Comparison of ENCODE assay signal across 1 cellular context in genomic region chr3:157390713-157391515, GRCh38.
TF ChIP-seq lines count a peak whose summit lies in the region.

No MANE protein-coding gene starts in this region.

TF ChIP-seq in IMR-90, 13 proteins besides CTCF, POLR2A, EP300 and RAD21:
- TF ChIP-seq BHLHE40 (IDR thresholded peaks at IDR 0.05; ENCODE audit: low read depth, low read length) (no peak), CEBPB (IDR thresholded peaks at IDR 0.05; ENCODE audit: low read depth, low read length) (no peak), SMC3 (IDR thresholded peaks at IDR 0.05; ENCODE audit: low read depth, low read length) (no peak), RCOR1 (IDR thresholded peaks at IDR 0.05; ENCODE audit: insufficient replicate concordance, low read length) (no peak), MXI1 (IDR thresholded peaks at IDR 0.05; ENCODE audit: borderline replicate concordance, low read depth, low read length) (no peak), MAFK (IDR thresholded peaks at IDR 0.05; ENCODE audit: low read depth, low read length) (no peak), NFE2L2 (IDR thresholded peaks at IDR 0.05; ENCODE audit: low read depth, low read length) (no peak), RFX5 (IDR thresholded peaks at IDR 0.05; ENCODE audit: low read depth, low read length) (no peak), MAZ (IDR thresholded peaks at IDR 0.05; ENCODE audit: borderline replicate concordance, low read depth, low read length) (no peak), CHD1 (IDR thresholded peaks at IDR 0.05; ENCODE audit: low read depth, low read length) (no peak), FOS (IDR thresholded peaks at IDR 0.05; ENCODE audit: low read depth, low read length) (no peak)
- TF ChIP-seq, protein P1, sequence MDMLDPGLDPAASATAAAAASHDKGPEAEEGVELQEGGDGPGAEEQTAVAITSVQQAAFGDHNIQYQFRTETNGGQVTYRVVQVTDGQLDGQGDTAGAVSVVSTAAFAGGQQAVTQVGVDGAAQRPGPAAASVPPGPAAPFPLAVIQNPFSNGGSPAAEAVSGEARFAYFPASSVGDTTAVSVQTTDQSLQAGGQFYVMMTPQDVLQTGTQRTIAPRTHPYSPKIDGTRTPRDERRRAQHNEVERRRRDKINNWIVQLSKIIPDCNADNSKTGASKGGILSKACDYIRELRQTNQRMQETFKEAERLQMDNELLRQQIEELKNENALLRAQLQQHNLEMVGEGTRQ (IDR thresholded peaks at IDR 0.05; ENCODE audit: low read depth, low read length): no peak
- TF ChIP-seq, protein P2, sequence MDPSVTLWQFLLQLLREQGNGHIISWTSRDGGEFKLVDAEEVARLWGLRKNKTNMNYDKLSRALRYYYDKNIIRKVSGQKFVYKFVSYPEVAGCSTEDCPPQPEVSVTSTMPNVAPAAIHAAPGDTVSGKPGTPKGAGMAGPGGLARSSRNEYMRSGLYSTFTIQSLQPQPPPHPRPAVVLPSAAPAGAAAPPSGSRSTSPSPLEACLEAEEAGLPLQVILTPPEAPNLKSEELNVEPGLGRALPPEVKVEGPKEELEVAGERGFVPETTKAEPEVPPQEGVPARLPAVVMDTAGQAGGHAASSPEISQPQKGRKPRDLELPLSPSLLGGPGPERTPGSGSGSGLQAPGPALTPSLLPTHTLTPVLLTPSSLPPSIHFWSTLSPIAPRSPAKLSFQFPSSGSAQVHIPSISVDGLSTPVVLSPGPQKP (IDR thresholded peaks at IDR 0.05; ENCODE audit: borderline replicate concordance, low read depth, low read length): no peak
